ENCODE assay signal across 1 cellular context in the genomic region with DNA sequence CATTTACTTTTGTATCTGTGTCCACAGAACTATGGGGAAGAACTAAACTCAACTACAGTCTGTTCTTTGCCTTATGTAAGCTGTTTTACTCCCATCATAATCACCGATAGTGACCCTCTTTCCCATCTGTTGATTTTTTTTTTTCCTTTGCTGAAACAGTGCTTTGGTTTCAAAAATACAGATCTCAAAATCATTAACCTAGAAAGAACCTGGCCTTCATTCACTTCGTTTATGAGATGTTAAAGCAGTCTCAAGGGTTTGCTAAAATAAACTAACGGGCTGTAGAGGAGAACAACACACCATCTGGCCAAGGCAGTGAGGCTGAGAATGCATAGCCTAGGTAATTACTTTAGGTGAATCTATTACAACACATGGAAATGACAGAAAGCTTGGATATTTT.
TF ChIP-seq lines count a peak whose summit lies in the region.

No MANE protein-coding gene starts in this region.

TF ChIP-seq in H1, 55 proteins besides CTCF, POLR2A, EP300 and RAD21 (continued from another document):
- TF ChIP-seq, protein P1, sequence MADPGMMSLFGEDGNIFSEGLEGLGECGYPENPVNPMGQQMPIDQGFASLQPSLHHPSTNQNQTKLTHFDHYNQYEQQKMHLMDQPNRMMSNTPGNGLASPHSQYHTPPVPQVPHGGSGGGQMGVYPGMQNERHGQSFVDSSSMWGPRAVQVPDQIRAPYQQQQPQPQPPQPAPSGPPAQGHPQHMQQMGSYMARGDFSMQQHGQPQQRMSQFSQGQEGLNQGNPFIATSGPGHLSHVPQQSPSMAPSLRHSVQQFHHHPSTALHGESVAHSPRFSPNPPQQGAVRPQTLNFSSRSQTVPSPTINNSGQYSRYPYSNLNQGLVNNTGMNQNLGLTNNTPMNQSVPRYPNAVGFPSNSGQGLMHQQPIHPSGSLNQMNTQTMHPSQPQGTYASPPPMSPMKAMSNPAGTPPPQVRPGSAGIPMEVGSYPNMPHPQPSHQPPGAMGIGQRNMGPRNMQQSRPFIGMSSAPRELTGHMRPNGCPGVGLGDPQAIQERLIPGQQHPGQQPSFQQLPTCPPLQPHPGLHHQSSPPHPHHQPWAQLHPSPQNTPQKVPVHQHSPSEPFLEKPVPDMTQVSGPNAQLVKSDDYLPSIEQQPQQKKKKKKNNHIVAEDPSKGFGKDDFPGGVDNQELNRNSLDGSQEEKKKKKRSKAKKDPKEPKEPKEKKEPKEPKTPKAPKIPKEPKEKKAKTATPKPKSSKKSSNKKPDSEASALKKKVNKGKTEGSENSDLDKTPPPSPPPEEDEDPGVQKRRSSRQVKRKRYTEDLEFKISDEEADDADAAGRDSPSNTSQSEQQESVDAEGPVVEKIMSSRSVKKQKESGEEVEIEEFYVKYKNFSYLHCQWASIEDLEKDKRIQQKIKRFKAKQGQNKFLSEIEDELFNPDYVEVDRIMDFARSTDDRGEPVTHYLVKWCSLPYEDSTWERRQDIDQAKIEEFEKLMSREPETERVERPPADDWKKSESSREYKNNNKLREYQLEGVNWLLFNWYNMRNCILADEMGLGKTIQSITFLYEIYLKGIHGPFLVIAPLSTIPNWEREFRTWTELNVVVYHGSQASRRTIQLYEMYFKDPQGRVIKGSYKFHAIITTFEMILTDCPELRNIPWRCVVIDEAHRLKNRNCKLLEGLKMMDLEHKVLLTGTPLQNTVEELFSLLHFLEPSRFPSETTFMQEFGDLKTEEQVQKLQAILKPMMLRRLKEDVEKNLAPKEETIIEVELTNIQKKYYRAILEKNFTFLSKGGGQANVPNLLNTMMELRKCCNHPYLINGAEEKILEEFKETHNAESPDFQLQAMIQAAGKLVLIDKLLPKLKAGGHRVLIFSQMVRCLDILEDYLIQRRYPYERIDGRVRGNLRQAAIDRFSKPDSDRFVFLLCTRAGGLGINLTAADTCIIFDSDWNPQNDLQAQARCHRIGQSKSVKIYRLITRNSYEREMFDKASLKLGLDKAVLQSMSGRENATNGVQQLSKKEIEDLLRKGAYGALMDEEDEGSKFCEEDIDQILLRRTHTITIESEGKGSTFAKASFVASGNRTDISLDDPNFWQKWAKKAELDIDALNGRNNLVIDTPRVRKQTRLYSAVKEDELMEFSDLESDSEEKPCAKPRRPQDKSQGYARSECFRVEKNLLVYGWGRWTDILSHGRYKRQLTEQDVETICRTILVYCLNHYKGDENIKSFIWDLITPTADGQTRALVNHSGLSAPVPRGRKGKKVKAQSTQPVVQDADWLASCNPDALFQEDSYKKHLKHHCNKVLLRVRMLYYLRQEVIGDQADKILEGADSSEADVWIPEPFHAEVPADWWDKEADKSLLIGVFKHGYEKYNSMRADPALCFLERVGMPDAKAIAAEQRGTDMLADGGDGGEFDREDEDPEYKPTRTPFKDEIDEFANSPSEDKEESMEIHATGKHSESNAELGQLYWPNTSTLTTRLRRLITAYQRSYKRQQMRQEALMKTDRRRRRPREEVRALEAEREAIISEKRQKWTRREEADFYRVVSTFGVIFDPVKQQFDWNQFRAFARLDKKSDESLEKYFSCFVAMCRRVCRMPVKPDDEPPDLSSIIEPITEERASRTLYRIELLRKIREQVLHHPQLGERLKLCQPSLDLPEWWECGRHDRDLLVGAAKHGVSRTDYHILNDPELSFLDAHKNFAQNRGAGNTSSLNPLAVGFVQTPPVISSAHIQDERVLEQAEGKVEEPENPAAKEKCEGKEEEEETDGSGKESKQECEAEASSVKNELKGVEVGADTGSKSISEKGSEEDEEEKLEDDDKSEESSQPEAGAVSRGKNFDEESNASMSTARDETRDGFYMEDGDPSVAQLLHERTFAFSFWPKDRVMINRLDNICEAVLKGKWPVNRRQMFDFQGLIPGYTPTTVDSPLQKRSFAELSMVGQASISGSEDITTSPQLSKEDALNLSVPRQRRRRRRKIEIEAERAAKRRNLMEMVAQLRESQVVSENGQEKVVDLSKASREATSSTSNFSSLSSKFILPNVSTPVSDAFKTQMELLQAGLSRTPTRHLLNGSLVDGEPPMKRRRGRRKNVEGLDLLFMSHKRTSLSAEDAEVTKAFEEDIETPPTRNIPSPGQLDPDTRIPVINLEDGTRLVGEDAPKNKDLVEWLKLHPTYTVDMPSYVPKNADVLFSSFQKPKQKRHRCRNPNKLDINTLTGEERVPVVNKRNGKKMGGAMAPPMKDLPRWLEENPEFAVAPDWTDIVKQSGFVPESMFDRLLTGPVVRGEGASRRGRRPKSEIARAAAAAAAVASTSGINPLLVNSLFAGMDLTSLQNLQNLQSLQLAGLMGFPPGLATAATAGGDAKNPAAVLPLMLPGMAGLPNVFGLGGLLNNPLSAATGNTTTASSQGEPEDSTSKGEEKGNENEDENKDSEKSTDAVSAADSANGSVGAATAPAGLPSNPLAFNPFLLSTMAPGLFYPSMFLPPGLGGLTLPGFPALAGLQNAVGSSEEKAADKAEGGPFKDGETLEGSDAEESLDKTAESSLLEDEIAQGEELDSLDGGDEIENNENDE (IDR thresholded peaks at IDR 0.05; ENCODE audit: insufficient replicate concordance, low read length): no peak
- TF ChIP-seq BRCA1 (IDR thresholded peaks at IDR 0.05; ENCODE audit: low read depth, low read length): no peak
